ENCODE assay signal across 19 cellular contexts in the genomic region with DNA sequence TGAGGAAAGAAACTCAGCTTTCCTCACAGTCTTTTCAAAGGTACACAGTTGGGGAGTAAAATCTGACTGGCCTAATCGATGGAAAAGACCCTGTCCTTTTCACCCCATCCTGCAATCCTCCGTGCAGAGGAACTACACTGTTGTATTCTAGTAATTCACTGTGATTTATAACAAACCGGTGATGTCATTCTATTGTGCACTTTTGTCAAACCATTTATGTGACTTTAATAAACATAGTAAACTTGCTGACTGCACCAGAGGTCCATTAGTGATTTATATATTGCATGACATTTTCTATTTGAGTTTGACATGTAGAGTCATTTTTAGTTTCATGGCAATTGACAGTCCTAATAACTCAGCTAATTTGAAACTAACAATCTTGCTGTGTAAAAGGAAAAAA.
"Had no signal": no experiment of that assay in that cellular context is flagged by ENCODE, and none has a peak within 500 bp of the region (broad histone marks: within the 10 kb centered on the region; RNA-seq: fewer than 3 reads in every experiment).

No MANE protein-coding gene starts in this region.

- H3K27me3 Mint-ChIP-seq: activated naive CD8-positive, alpha-beta T cell treated with anti-CD3 and anti-CD28 coated beads for 36 hours; naive thymus-derived CD8-positive, alpha-beta T cell had no signal

- H3K4me2 ChIP-seq: hepatocyte had no signal

- H3K9me3 Mint-ChIP-seq: activated naive CD8-positive, alpha-beta T cell treated with anti-CD3 and anti-CD28 coated beads for 36 hours; naive thymus-derived CD8-positive, alpha-beta T cell had no signal

- H2AFZ ChIP-seq: hepatocyte had no signal

- H3K36me3 ChIP-seq: prostate gland had no signal

- H3K27ac ChIP-seq: body of pancreas, colonic mucosa, hepatocyte, left lung, neutrophil, prostate gland had no signal

- DNase-seq: activated CD4-positive, alpha-beta T cell treated with anti-CD3 and anti-CD28 coated beads for 1 hour; activated CD4-positive, alpha-beta T cell treated with anti-CD3 and anti-CD28 coated beads, Interleukin-2, amount 50 U/mL, for 48 hours; activated gamma-delta T cell treated with Interleukin-2 at 50 U/mL for 16 hours; activated naive CD8-positive, alpha-beta T cell treated with anti-CD3 and anti-CD28 coated beads for 36 hours; amygdala; body of pancreas; caudate nucleus; colonic mucosa; left lung; naive thymus-derived CD8-positive, alpha-beta T cell; sigmoid colon; stimulated activated CD4-positive, alpha-beta T cell treated with anti-CD3 and anti-CD28 coated beads, Interleukin-12 subunit alpha, Interleukin-12 subunit beta, amount 100 ng/mL, for 4 hours; stimulated activated CD4-positive, alpha-beta T cell treated with anti-CD3 and anti-CD28 coated beads, Interleukin-2, amount 100 ng/mL, for 24 hours; T-helper 1 cell had no signal

- H3K4me3 ChIP-seq: body of pancreas, colonic mucosa, hepatocyte, left lung, prostate gland, sigmoid colon had no signal

- FAIRE-seq: keratinocyte had no signal

- H3K4me3 Mint-ChIP-seq: activated naive CD8-positive, alpha-beta T cell treated with anti-CD3 and anti-CD28 coated beads for 36 hours; naive thymus-derived CD8-positive, alpha-beta T cell had no signal

- H3K4me1 ChIP-seq: body of pancreas, prostate gland had no signal

- ATAC-seq: body of pancreas; esophagus mucosa; left lung; naive thymus-derived CD8-positive, alpha-beta T cell had no signal

- H3K27me3 ChIP-seq: body of pancreas, colonic mucosa, hepatocyte, left lung, neutrophil, sigmoid colon had no signal

- H3K9me3 ChIP-seq: body of pancreas, colonic mucosa, left lung, neutrophil, prostate gland, sigmoid colon had no signal

- H3K27ac Mint-ChIP-seq: activated naive CD8-positive, alpha-beta T cell treated with anti-CD3 and anti-CD28 coated beads for 36 hours had no signal
